ENCODE assay signal across 12 cellular contexts in genomic region chr3:195153121-195153520, GRCh38.
A peak's percentile ranks its signal among the peaks of the same experiment; 100 is the strongest.
DNase-seq lines count a peak whose midpoint lies in the region; ATAC-seq, FAIRE-seq and TF ChIP-seq lines count a peak whose summit lies in the region.
"Had no signal": no experiment of that assay in that cellular context is flagged by ENCODE, and none has a peak within 500 bp of the region (broad histone marks: within the 10 kb centered on the region; RNA-seq: fewer than 3 reads in every experiment).

No MANE protein-coding gene starts in this region.

- H3K4me1 ChIP-seq in K562 (replicated peaks in 1 of 2; ENCODE audit: control insufficient read depth in 2 of 2, insufficient read depth in 2 of 2, low read length in 2 of 2) (peaks cover 51 to 65% of the 10 kb centered on the region in 2 experiments), lung (ENCODE audit: control insufficient read depth in 2 of 2, insufficient read depth in 2 of 2, low read length in 2 of 2) (peaks cover 12 to 32% of the 10 kb centered on the region in 2 donors), tibial artery (peaks cover 0 to 33% (median 12%) of the 10 kb centered on the region in 4 donors)

- no peak for FAIRE-seq in K562 (lab: Jason Lieb, UNC)
- FAIRE-seq: A204.1 had no signal

- in situ Hi-C loops in K562 (cut with MboI): no loop called here
- in situ Hi-C loops in GM13976 (cut with MboI; ENCODE audit: low sequenced_read_pairs, unreplicated experiment): no loop called here

- no peak overlapping the region for H2AFZ ChIP-seq in K562 (ENCODE audit: low read depth, low read length)

- no peak for ATAC-seq in K562
- ATAC-seq in lung (ENCODE audit: insufficient read depth, low FRiP score): no peak
- ATAC-seq: activated naive CD8-positive, alpha-beta T cell treated with anti-CD3 and anti-CD28 coated beads, Interleukin-2, amount 50 U/mL, for 24 hours had no signal

- intact Hi-C loops in K562 (cut with micrococcal nuclease) (loop anchor here (5.0 kb wide), 1 partner anchor 36 kb away; no protein-coding TSS in a partner anchor), tibial artery (cut with DNase I; ENCODE audit: low total_unique reads) (loop anchor here (10.0 kb wide), 1 partner anchor 72 kb away; no protein-coding TSS in a partner anchor)

- DNase-seq in NCI-H1417 (lab: John Stamatoyannopoulos, UW): peak; percentile 8 to 46 (median 27)
- DNase-seq in NCI-H1417 treated with DMSO at 0.1 percent for 48 hours (lab: John Stamatoyannopoulos, UW): no peak
- no peak for DNase-seq in K562 (ENCODE audit: extremely low read depth in 1 of 4, low spot score in 3 of 4)
- no peak for DNase-seq in lung (ENCODE audit: low spot score)
- DNase-seq in tibial artery: peak; percentile 42 to 85
- DNase-seq in activated CD4-positive, alpha-beta T cell treated with anti-CD3 and anti-CD28 coated beads for 48 hours: no peak
- DNase-seq in activated CD8-positive, alpha-beta memory T cell treated with anti-CD3 and anti-CD28 coated beads, Interleukin-2, amount 50 U/mL, for 48 hours: no peak
- DNase-seq in GM13976 (ENCODE audit: low spot score): no peak
- DNase-seq: activated naive CD8-positive, alpha-beta T cell treated with anti-CD3 and anti-CD28 coated beads, Interleukin-2, amount 50 U/mL, for 24 hours; NCI-H524; stimulated activated naive CD4-positive, alpha-beta T cell had no signal

- no peak overlapping the region for H3K4me2 ChIP-seq in K562 (ENCODE audit: insufficient read depth, low read length)

- no peak for TF ChIP-seq EP300 in K562 (IDR thresholded peaks at IDR 0.05; ENCODE audit: low read length)

- H3K36me3 ChIP-seq in K562 (ENCODE audit: control insufficient read depth, insufficient read depth, low read length) (peaks cover 4% of the 10 kb centered on the region; the same call in 1 of the 3 replicates), lung (ENCODE audit: control insufficient read depth in 2 of 2, insufficient read depth in 2 of 2, low read length in 2 of 2) (no peaks in the 10 kb centered on the region), tibial artery (no peaks in the 10 kb centered on the region)

- H3K27ac ChIP-seq in K562 (ENCODE audit: extremely low read depth, low read depth, low read length): 0 out of 3 replicates have a peak overlapping the region, but pooled peaks have one; percentile 1
- peak overlapping the region; percentile 30 to 50 for H3K27ac ChIP-seq in lung (ENCODE audit: low read depth in 1 of 2, low read length in 1 of 2)
- peak overlapping the region in 1 of 2 donors; percentile 57 for H3K27ac ChIP-seq in tibial artery

- H3K9ac ChIP-seq in K562 (ENCODE audit: insufficient read depth in 1 of 2, low read depth in 2 of 2, low read length in 2 of 2): peak overlapping the region in 1 of 2 experiments; percentile 69; a peak in 1 of 4 replicates

- POLR2A ChIA-PET in K562 (lab: Yijun Ruan, JAX): interaction anchor here (1.0 to 2.4 kb wide), 2 partner anchors 9 to 33 kb away, joined by 3 to 7 read pairs; no protein-coding TSS in a partner anchor

- H3K4me3 ChIP-seq in K562 (no peak overlapping the region), lung (no peak overlapping the region), tibial artery (no peak overlapping the region)

- 68% methylated on average over 7 of the region's 7 CpGs for WGBS in K562 (ENCODE audit: insufficient coverage, low coverage, missing lambda C conversion rate)
- whole genome bisulfite sequencing in lung, 2 donors: 62 to 68% methylated on average over 7 of the region's 7 CpGs

- TF ChIP-seq CTCF in K562 (IDR thresholded peaks at IDR 0.05 in 2 of 3, conservative IDR thresholded peaks at IDR 0.05 in 1 of 3; ENCODE audit: insufficient read depth in 2 of 3, low read depth in 1 of 3, low read length in 3 of 3) (no peak), lung (IDR thresholded peaks at IDR 0.05; ENCODE audit: control extremely low read depth, extremely low read depth) (no peak), tibial artery (IDR thresholded peaks at IDR 0.05) (no peak), GM13976 (IDR thresholded peaks at IDR 0.05; ENCODE audit: borderline replicate concordance, control extremely low read depth, extremely low read depth, insufficient read depth, missing control alignments) (no peak)

- TF ChIP-seq POLR2A in K562 (conservative IDR thresholded peaks at IDR 0.05): no peak

- H3K27me3 ChIP-seq in K562 (ENCODE audit: control insufficient read depth in 2 of 2, insufficient read depth in 2 of 2, low read length in 2 of 2) (no peaks in the 10 kb centered on the region), lung (ENCODE audit: control insufficient read depth, insufficient read depth) (no peaks in the 10 kb centered on the region), tibial artery (no peaks in the 10 kb centered on the region)

- H3K79me2 ChIP-seq in K562 (ENCODE audit: control insufficient read depth, insufficient read depth, low read length): peaks cover 11% of the 10 kb centered on the region; the same call in 1 of the 3 replicates

- H3K9me1 ChIP-seq in K562 (ENCODE audit: control insufficient read depth, insufficient read depth, low read length): no peaks in the 10 kb centered on the region

- H4K20me1 ChIP-seq in K562 (replicated peaks; ENCODE audit: control insufficient read depth, insufficient read depth, low read length): no peaks in the 10 kb centered on the region

- BruUV-seq in K562 (replicated peaks; lab: Mats Ljungman, UMichigan): no TSS peak

- TF ChIP-seq RAD21 in K562 (CRISPR knock-in tag; conservative IDR thresholded peaks at IDR 0.05 in 1 of 2, IDR thresholded peaks at IDR 0.05 in 1 of 2): no peak

- CTCF ChIA-PET in K562 (lab: Yijun Ruan, JAX; ENCODE audit: low intra/inter-chr PET ratio): no interaction called here

- H3K9me3 ChIP-seq in K562 (replicated peaks; ENCODE audit: control insufficient read depth, insufficient read depth, low read depth, low read length) (no peaks in the 10 kb centered on the region), lung (ENCODE audit: control insufficient read depth in 2 of 2, insufficient read depth in 1 of 2, low read length in 1 of 2) (no peaks in the 10 kb centered on the region), tibial artery (no peaks in the 10 kb centered on the region)

TF ChIP-seq in K562, 482 proteins besides CTCF, POLR2A, EP300 and RAD21 (continues in another document):
- no peak for TF ChIP-seq WHSC1 (IDR thresholded peaks at IDR 0.05; ENCODE audit: low read length)

Comparison
In these comparisons a context has a peak if more than half of its experiments do, and no peak if none do; other contexts are left out.
1. DNase-seq: peak in NCI-H1417 (3 of 3) and tibial artery (2 of 2); none in NCI-H1417 treated with DMSO at 0.1 percent for 48 hours (single experiment), K562 (0 of 4), lung (single experiment), activated CD4-positive, alpha-beta T cell treated with anti-CD3 and anti-CD28 coated beads for 48 hours (single experiment), activated CD8-positive, alpha-beta memory T cell treated with anti-CD3 and anti-CD28 coated beads, Interleukin-2, amount 50 U/mL, for 48 hours (single experiment) and GM13976 (single experiment).